In genomic region chr14:73762375-73762822, GRCh38 we compare ENCODE assay signal across 9 cellular contexts.
DNase-seq lines count a peak whose midpoint lies in the region; ATAC-seq lines count a peak whose summit lies in the region.
"Had no signal": no experiment of that assay in that cellular context is flagged by ENCODE, and none has a peak within 500 bp of the region (broad histone marks: within the 10 kb centered on the region; RNA-seq: fewer than 3 reads in every experiment).

No MANE protein-coding gene starts in this region.

- no peak overlapping the region for H3K4me3 ChIP-seq in HAP-1
- H3K4me3 ChIP-seq: SK-N-MC had no signal

- peaks cover 77% of the 10 kb centered on the region for H3K4me1 Mint-ChIP-seq in stimulated activated effector memory CD8-positive, alpha-beta T cell treated with anti-CD3 and anti-CD28 coated beads, Interleukin-12 subunit alpha, Interleukin-12 subunit beta, amount 100 ng/mL, for 72 hours

- H3K27me3 ChIP-seq in HAP-1 (ENCODE audit: low read depth) = no peaks in the 10 kb centered on the region

- H3K27ac Mint-ChIP-seq in stimulated activated effector memory CD8-positive, alpha-beta T cell treated with anti-CD3 and anti-CD28 coated beads, Interleukin-12 subunit alpha, Interleukin-12 subunit beta, amount 100 ng/mL, for 72 hours = peak overlapping the region; percentile 86

- no peaks in the 10 kb centered on the region for H3K9me3 Mint-ChIP-seq in stimulated activated effector memory CD8-positive, alpha-beta T cell treated with anti-CD3 and anti-CD28 coated beads, Interleukin-12 subunit alpha, Interleukin-12 subunit beta, amount 100 ng/mL, for 72 hours

- H3K4me3 Mint-ChIP-seq in stimulated activated effector memory CD8-positive, alpha-beta T cell treated with anti-CD3 and anti-CD28 coated beads, Interleukin-12 subunit alpha, Interleukin-12 subunit beta, amount 100 ng/mL, for 72 hours = peak overlapping the region; percentile 83

- ATAC-seq in HG03108 (IDR thresholded peaks at IDR 0.05; ENCODE audit: unreplicated experiment) = peak; percentile 24
- ATAC-seq in stimulated activated effector memory CD8-positive, alpha-beta T cell treated with anti-CD3 and anti-CD28 coated beads, Interleukin-12 subunit alpha, Interleukin-12 subunit beta, amount 100 ng/mL, for 72 hours = peak; percentile 6
- ATAC-seq in GM19324 (IDR thresholded peaks at IDR 0.05; ENCODE audit: low FRiP score, unreplicated experiment) = no peak

- DNase-seq in SHP77 (lab: John Stamatoyannopoulos, UW) (peak; percentile 51 to 66), SHP77 treated with DMSO at 0.1 percent for 48 hours (lab: John Stamatoyannopoulos, UW) (no peak), HAP-1 (ENCODE audit: low spot score in 2 of 2) (no peak)
- peak; percentile 33 for DNase-seq in central memory CD4-positive, alpha-beta T cell
- peak in 1 of 2 donors; percentile 85 for DNase-seq in stimulated activated effector memory CD8-positive, alpha-beta T cell treated with anti-CD3 and anti-CD28 coated beads, Interleukin-12 subunit alpha, Interleukin-12 subunit beta, amount 100 ng/mL, for 72 hours (ENCODE audit: low spot score in 2 of 2)
- no peak for DNase-seq in stimulated activated CD4-positive, alpha-beta T cell treated with anti-CD3 and anti-CD28 coated beads, Interleukin-12 subunit alpha, Interleukin-12 subunit beta, amount 100 ng/mL, for 4 hours

- peaks cover 4% of the 10 kb centered on the region for H3K36me3 ChIP-seq in HAP-1 (replicated peaks)

- in situ Hi-C loops in HAP-1 (cut with MboI; ENCODE audit: low sequenced_read_pairs) = no loop called here

- peaks cover 29% of the 10 kb centered on the region for H3K36me3 Mint-ChIP-seq in stimulated activated effector memory CD8-positive, alpha-beta T cell treated with anti-CD3 and anti-CD28 coated beads, Interleukin-12 subunit alpha, Interleukin-12 subunit beta, amount 100 ng/mL, for 72 hours

- peaks cover 17% of the 10 kb centered on the region for H3K4me1 ChIP-seq in HAP-1

- H3K9me3 ChIP-seq in HAP-1 = no peaks in the 10 kb centered on the region

Comparison
In these comparisons a context has a peak if more than half of its experiments do, and no peak if none do; other contexts are left out.
1. DNase-seq: peak in SHP77 (2 of 2) and central memory CD4-positive, alpha-beta T cell (single experiment); none in SHP77 treated with DMSO at 0.1 percent for 48 hours (single experiment), HAP-1 (0 of 2) and stimulated activated CD4-positive, alpha-beta T cell treated with anti-CD3 and anti-CD28 coated beads, Interleukin-12 subunit alpha, Interleukin-12 subunit beta, amount 100 ng/mL, for 4 hours (single experiment).